ENCODE assay signal across 9 cellular contexts in genomic region chr6:52664991-52665686, GRCh38. TPM values are rescaled to one million over a fixed set of nuclear protein-coding genes. Genes with fewer than 3 reads are reported as not detected.
DNase-seq lines count a peak whose midpoint lies in the region; TF ChIP-seq lines count a peak whose summit lies in the region.
"Had no signal": no experiment of that assay in that cellular context is flagged by ENCODE, and none has a peak within 500 bp of the region (broad histone marks: within the 10 kb centered on the region; RNA-seq: fewer than 3 reads in every experiment).

No MANE protein-coding gene starts in this region.

- no peak overlapping the region for H3K4ac ChIP-seq in mesendoderm (ENCODE audit: low read depth, low read length)

- no peak overlapping the region for H3K18ac ChIP-seq in mesendoderm (ENCODE audit: low read length)

- POLR2A ChIA-PET in HEK293 (lab: Yijun Ruan, JAX) = interaction anchor here (0.5 to 1.2 kb wide), 4 partner anchors 13 to 367 kb away, joined by 3 to 7 read pairs (median 4); no protein-coding TSS in a partner anchor

- no peak overlapping the region for H2BK5ac ChIP-seq in mesendoderm (ENCODE audit: low read length)

- no peak overlapping the region for H4K5ac ChIP-seq in mesendoderm (ENCODE audit: low read length)

- H3K27ac Mint-ChIP-seq in type B pancreatic cell = no peak overlapping the region

- DNase-seq in mammary epithelial cell = no peak
- no peak for DNase-seq in mesendoderm
- DNase-seq in dermis blood vessel endothelial cell = no peak
- DNase-seq in AML-193 (lab: John Stamatoyannopoulos, UW) = no peak
- DNase-seq in type B pancreatic cell (ENCODE audit: extremely low spot score, unreplicated experiment) = no peak
- no peak for DNase-seq in DMS114 treated with DMSO at 0.1 percent for 48 hours (lab: John Stamatoyannopoulos, UW; ENCODE audit: unreplicated experiment)
- DNase-seq: foreskin melanocyte had no signal

- no peaks in the 10 kb centered on the region for H4K20me1 ChIP-seq in mammary epithelial cell (ENCODE audit: insufficient read depth, low read length)

- in situ Hi-C loops in mammary epithelial cell (cut with MboI; ENCODE audit: low sequenced_read_pairs in 2 of 2) = loop anchor here (5.0 to 25.0 kb wide), 4 partner anchors 248 to 503 kb away; no protein-coding TSS in a partner anchor

- H3K23ac ChIP-seq in mesendoderm (ENCODE audit: low read length) = no peak overlapping the region

- peaks cover 10% of the 10 kb centered on the region; the same call in 1 of the 2 replicates for H3K4me1 ChIP-seq in HEK293 (ENCODE audit: control insufficient read depth, insufficient read depth, low read length)
- peaks cover 16% of the 10 kb centered on the region for H3K4me1 ChIP-seq in mammary epithelial cell (ENCODE audit: insufficient read depth, low read length)
- peaks cover 11% of the 10 kb centered on the region for H3K4me1 ChIP-seq in mesendoderm (ENCODE audit: control insufficient read depth, low read depth, low read length)

- peak overlapping the region; percentile 87 for H3K56ac ChIP-seq in mesendoderm (ENCODE audit: low read length)

- no peak overlapping the region for H2BK120ac ChIP-seq in mesendoderm (ENCODE audit: low read depth, low read length)

- peak overlapping the region; percentile 95 for H3K4me2 ChIP-seq in mammary epithelial cell (ENCODE audit: insufficient read depth, low read depth, low read length)
- H3K4me2 ChIP-seq in mesendoderm (ENCODE audit: low read length) = peak overlapping the region; percentile 75

- H3K27me3 Mint-ChIP-seq in type B pancreatic cell = no peaks in the 10 kb centered on the region

- H3K9ac ChIP-seq in mammary epithelial cell (ENCODE audit: insufficient read depth, low read length) (no peak overlapping the region), mesendoderm (ENCODE audit: low read length) (peak overlapping the region; percentile 78)

- WGBS in mammary epithelial cell (ENCODE audit: low coverage, missing lambda C conversion rate) = 76% methylated on average over 10 of the region's 10 CpGs
- WGBS in mesendoderm (ENCODE audit: extremely low coverage, insufficient coverage, low lambda C conversion rate) = no CpG with 5 or more reads among the region's 10 CpGs

- dilution Hi-C loops in mammary epithelial cell (cut with HindIII; ENCODE audit: low sequenced_read_pairs) = loop anchor here (10.0 to 25.0 kb wide), 2 partner anchors 253 to 380 kb away; partner anchors contain the start of genes EFHC1 and MCM3

- H3K4me3 ChIP-seq in HEK293 (ENCODE audit: low read depth, low read length) = peak overlapping the region; percentile 52
- H3K4me3 ChIP-seq in mammary epithelial cell (replicated peaks in 1 of 3; ENCODE audit: insufficient read depth in 1 of 3, low read depth in 2 of 3, low read length in 3 of 3) = peak overlapping the region; percentile 66 to 71 (median 70)
- peak overlapping the region; percentile 54 for H3K4me3 ChIP-seq in mesendoderm (ENCODE audit: low read length)

- H3K27me3 ChIP-seq in mammary epithelial cell (ENCODE audit: insufficient read depth, low read length) = no peaks in the 10 kb centered on the region
- H3K27me3 ChIP-seq in mesendoderm (ENCODE audit: insufficient read depth, low read length, poor library complexity) = no peaks in the 10 kb centered on the region

- H3K79me1 ChIP-seq in mesendoderm (ENCODE audit: low read length) = peaks cover 14% of the 10 kb centered on the region

- CTCF ChIA-PET in HEK293 (lab: Yijun Ruan, JAX) (interaction anchor here (0.6 to 1.7 kb wide), 12 partner anchors 9 to 379 kb away, joined by 3 to 12 read pairs (median 4); no protein-coding TSS in a partner anchor), mammary epithelial cell (lab: Charles Lee; ENCODE audit: low non-redundant PET) (no interaction called here)

- H3K79me2 ChIP-seq in mammary epithelial cell (ENCODE audit: insufficient read depth, low read length) = no peaks in the 10 kb centered on the region
- H3K79me2 ChIP-seq in mesendoderm (ENCODE audit: control insufficient read depth, insufficient read depth, low read length) = peaks cover 9% of the 10 kb centered on the region

- no TSS peak for BruUV-seq in mammary epithelial cell (replicated peaks; lab: Mats Ljungman, UMichigan)

- no peak overlapping the region for H2AK5ac ChIP-seq in mesendoderm (ENCODE audit: low read length)

- no peaks in the 10 kb centered on the region for H3K9me3 ChIP-seq in HEK293 (ENCODE audit: control insufficient read depth, insufficient read depth, low read depth, low read length)
- H3K9me3 ChIP-seq in mammary epithelial cell (replicated peaks; ENCODE audit: insufficient read depth, low read length) = no peaks in the 10 kb centered on the region

- intact Hi-C loops in mammary epithelial cell (cut with micrococcal nuclease) = loop anchor here (1.0 to 10.0 kb wide), 4 partner anchors 31 to 820 kb away; partner anchors contain the start of gene GSTA4

- no peaks in the 10 kb centered on the region for H3K9me3 Mint-ChIP-seq in type B pancreatic cell

- H4K8ac ChIP-seq in mesendoderm (ENCODE audit: low read depth, low read length) = no peak overlapping the region

- H3K36me3 ChIP-seq in HEK293 (ENCODE audit: control insufficient read depth in 2 of 2, insufficient read depth in 1 of 2, low read length in 2 of 2) (peaks cover 0 to 20% of the 10 kb centered on the region in 2 experiments; a peak in 1 of 3 replicates), mammary epithelial cell (ENCODE audit: insufficient read depth, low read length) (no peaks in the 10 kb centered on the region), mesendoderm (ENCODE audit: control insufficient read depth, insufficient read depth, low read length) (no peaks in the 10 kb centered on the region)

- TF ChIP-seq CTCF in 22Rv1 (IDR thresholded peaks at IDR 0.05) = no peak
- TF ChIP-seq CTCF in HEK293 (tag by site-specific recombination; IDR thresholded peaks at IDR 0.05) = no peak
- TF ChIP-seq CTCF in mammary epithelial cell (conservative IDR thresholded peaks at IDR 0.05 in 1 of 2, IDR thresholded peaks at IDR 0.05 in 1 of 2; ENCODE audit: extremely low read depth in 1 of 2, insufficient read depth in 1 of 2, low read depth in 1 of 2, low read length in 2 of 2) = no peak
- no peak for TF ChIP-seq CTCF in type B pancreatic cell (conservative IDR thresholded peaks at IDR 0.05)

- H3K27ac ChIP-seq in 22Rv1 (peak overlapping the region; percentile 62), HEK293 (ENCODE audit: extremely low read depth, low read depth, low read length) (no peak overlapping the region), mammary epithelial cell (ENCODE audit: insufficient read depth, low read depth, low read length) (no peak overlapping the region), mesendoderm (ENCODE audit: low read depth, low read length) (no peak overlapping the region)

- peak overlapping the region; percentile 91 for H2AFZ ChIP-seq in mammary epithelial cell (ENCODE audit: low read depth, low read length)

- H3K4me3 Mint-ChIP-seq in type B pancreatic cell = no peak overlapping the region

- peaks cover 12% of the 10 kb centered on the region for H3K36me3 Mint-ChIP-seq in type B pancreatic cell

- no peak overlapping the region for H2BK15ac ChIP-seq in mesendoderm (replicated peaks; ENCODE audit: low read depth)

- H3K4me1 Mint-ChIP-seq in type B pancreatic cell (ENCODE audit: unreplicated experiment) = peaks cover 12% of the 10 kb centered on the region

TF ChIP-seq in HEK293, 187 proteins besides CTCF, POLR2A, EP300 and RAD21:
- TF ChIP-seq PRDM1 (tag by site-specific recombination; IDR thresholded peaks at IDR 0.05) = peak; percentile 73
- no peak for TF ChIP-seq ZNF571 (tag by site-specific recombination; IDR thresholded peaks at IDR 0.05)

RNA-seq across cellular contexts. Expression of gene TMEM14A, which starts 5.8 kb away (rescaled TPM):
- total RNA-seq in mammary epithelial cell (10 to 100 TPM; 27.2 to 30.4 TPM), dermis blood vessel endothelial cell (20.4 and 22.9 TPM in 2 replicates), type B pancreatic cell (ENCODE audit: low replicate concordance) (37.3 and 39.0 TPM in 2 replicates)
- polyA plus RNA-seq in mammary epithelial cell = 28.4 TPM
- not detected for polyA minus RNA-seq in mammary epithelial cell
- polyA plus RNA-seq in mesendoderm (2013, experiment 1 of 2) = 9.3 TPM
- polyA plus RNA-seq in mesendoderm (2013, experiment 2 of 2) = 9.7 TPM
